Comparison of ENCODE assay signal across 18 cellular contexts in the genomic region with DNA sequence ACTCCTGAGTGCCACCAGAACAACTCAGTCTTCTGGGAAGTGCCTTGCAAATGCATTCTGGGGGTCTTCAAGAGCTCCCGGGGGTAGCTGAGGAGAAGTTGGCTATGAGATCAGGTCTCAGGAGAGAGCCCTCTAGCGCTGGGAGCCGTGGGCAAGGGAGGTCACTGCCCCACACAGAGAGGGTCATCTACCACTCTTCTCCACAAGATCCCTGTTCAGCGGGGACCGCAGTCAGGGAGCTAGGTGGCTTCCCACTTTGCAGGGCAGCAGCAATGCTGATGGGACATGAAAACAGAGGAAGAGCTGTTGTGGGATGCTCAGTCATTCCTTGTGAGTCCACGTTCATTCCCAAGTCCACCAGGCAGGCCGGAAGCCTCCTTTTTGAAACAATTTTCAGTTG.
DNase-seq lines count a peak whose midpoint lies in the region; ATAC-seq and TF ChIP-seq lines count a peak whose summit lies in the region.
"Had no signal": no experiment of that assay in that cellular context is flagged by ENCODE, and none has a peak within 500 bp of the region (broad histone marks: within the 10 kb centered on the region; RNA-seq: fewer than 3 reads in every experiment).

No MANE protein-coding gene starts in this region.

- H3K4me1 Mint-ChIP-seq in natural killer cell treated with Interleukin-12 subunit alpha and Interleukin-12 subunit beta and Interleukin-15 and Interleukin-18, amount 100 ng/mL, for 72 hours (ENCODE audit: low read depth in 2 of 2) = no peaks in the 10 kb centered on the region

- no peak overlapping the region for H3K27ac Mint-ChIP-seq in natural killer cell treated with Interleukin-12 subunit alpha and Interleukin-12 subunit beta and Interleukin-15 and Interleukin-18, amount 100 ng/mL, for 72 hours

- peak; percentile 66 for DNase-seq in cardiac septum (ENCODE audit: low spot score)
- no peak for DNase-seq in heart right ventricle
- DNase-seq in islet precursor cell = peak; percentile 32
- DNase-seq in sciatic nerve (ENCODE audit: low spot score) = peak; percentile 36
- DNase-seq in upper lobe of right lung = peak; percentile 23
- DNase-seq in NCI-H82 (lab: John Stamatoyannopoulos, UW) = no peak
- no peak for DNase-seq in natural killer cell treated with Interleukin-12 subunit alpha and Interleukin-12 subunit beta and Interleukin-15 and Interleukin-18, amount 100 ng/mL, for 72 hours (ENCODE audit: low spot score)
- DNase-seq: BE2C, DMS79, Karpas-422, MV-4-11, NCI-H1105 treated with DMSO at 0.1 percent for 48 hours, NCI-H1694, NCI-H2081, NCI-H524 treated with DMSO at 0.1 percent for 48 hours, OCI-M1 had no signal

- H3K36me3 ChIP-seq in heart right ventricle = no peaks in the 10 kb centered on the region
- H3K36me3 ChIP-seq in upper lobe of right lung = no peaks in the 10 kb centered on the region
- H3K36me3 ChIP-seq: BE2C had no signal

- H3K9me3 Mint-ChIP-seq in natural killer cell treated with Interleukin-12 subunit alpha and Interleukin-12 subunit beta and Interleukin-15 and Interleukin-18, amount 100 ng/mL, for 72 hours = no peaks in the 10 kb centered on the region

- no peaks in the 10 kb centered on the region for H3K36me3 Mint-ChIP-seq in natural killer cell treated with Interleukin-12 subunit alpha and Interleukin-12 subunit beta and Interleukin-15 and Interleukin-18, amount 100 ng/mL, for 72 hours

- H3K27ac ChIP-seq in heart right ventricle (no peak overlapping the region), upper lobe of right lung (no peak overlapping the region)

- 94 to 97% methylated on average over 7 of the region's 7 CpGs for WGBS in heart right ventricle, 2 donors

- H3K4me1 ChIP-seq in heart right ventricle (peaks cover 3 to 11% (median 7%) of the 10 kb centered on the region in 9 donors), upper lobe of right lung (no peaks in the 10 kb centered on the region)
- H3K4me1 ChIP-seq: BE2C had no signal

- peaks cover 0 to 10% (median 0%) of the 10 kb centered on the region in 11 donors for H3K9me3 ChIP-seq in heart right ventricle
- H3K9me3 ChIP-seq in upper lobe of right lung = no peaks in the 10 kb centered on the region
- H3K9me3 ChIP-seq: BE2C had no signal

- H3K27me3 ChIP-seq in heart right ventricle (no peaks in the 10 kb centered on the region), upper lobe of right lung (no peaks in the 10 kb centered on the region)

- ATAC-seq in heart right ventricle (no peak), sciatic nerve (no peak), upper lobe of right lung (no peak), HG02938 (IDR thresholded peaks at IDR 0.05; ENCODE audit: unreplicated experiment) (no peak)
- ATAC-seq in natural killer cell treated with Interleukin-12 subunit alpha and Interleukin-12 subunit beta and Interleukin-15 and Interleukin-18, amount 100 ng/mL, for 72 hours = no peak
- ATAC-seq: Right ventricle myocardium inferior had no signal

- H3K27me3 Mint-ChIP-seq in natural killer cell treated with Interleukin-12 subunit alpha and Interleukin-12 subunit beta and Interleukin-15 and Interleukin-18, amount 100 ng/mL, for 72 hours = peaks cover 22 to 23% of the 10 kb centered on the region in 2 donors

- no peak overlapping the region for H3K4me3 ChIP-seq in heart right ventricle
- no peak overlapping the region for H3K4me3 ChIP-seq in upper lobe of right lung

- intact Hi-C loops in cardiac septum (cut with DNase I) (no loop called here), heart right ventricle (cut with DNase I) (no loop called here), sciatic nerve (cut with DNase I) (no loop called here), upper lobe of right lung (cut with DNase I) (no loop called here)

- TF ChIP-seq CTCF in heart right ventricle (IDR thresholded peaks at IDR 0.05) (no peak), upper lobe of right lung (IDR thresholded peaks at IDR 0.05) (no peak)

- no peak overlapping the region for H3K4me3 Mint-ChIP-seq in natural killer cell treated with Interleukin-12 subunit alpha and Interleukin-12 subunit beta and Interleukin-15 and Interleukin-18, amount 100 ng/mL, for 72 hours

Comparison
In these comparisons a context has a peak if more than half of its experiments do, and no peak if none do; other contexts are left out.
1. DNase-seq: peak in cardiac septum (single experiment), islet precursor cell (single experiment), sciatic nerve (single experiment) and upper lobe of right lung (single experiment); none in heart right ventricle (0 of 2), NCI-H82 (single experiment) and natural killer cell treated with Interleukin-12 subunit alpha and Interleukin-12 subunit beta and Interleukin-15 and Interleukin-18, amount 100 ng/mL, for 72 hours (single experiment).